ENCODE assay signal across 1 cellular context in the genomic region with DNA sequence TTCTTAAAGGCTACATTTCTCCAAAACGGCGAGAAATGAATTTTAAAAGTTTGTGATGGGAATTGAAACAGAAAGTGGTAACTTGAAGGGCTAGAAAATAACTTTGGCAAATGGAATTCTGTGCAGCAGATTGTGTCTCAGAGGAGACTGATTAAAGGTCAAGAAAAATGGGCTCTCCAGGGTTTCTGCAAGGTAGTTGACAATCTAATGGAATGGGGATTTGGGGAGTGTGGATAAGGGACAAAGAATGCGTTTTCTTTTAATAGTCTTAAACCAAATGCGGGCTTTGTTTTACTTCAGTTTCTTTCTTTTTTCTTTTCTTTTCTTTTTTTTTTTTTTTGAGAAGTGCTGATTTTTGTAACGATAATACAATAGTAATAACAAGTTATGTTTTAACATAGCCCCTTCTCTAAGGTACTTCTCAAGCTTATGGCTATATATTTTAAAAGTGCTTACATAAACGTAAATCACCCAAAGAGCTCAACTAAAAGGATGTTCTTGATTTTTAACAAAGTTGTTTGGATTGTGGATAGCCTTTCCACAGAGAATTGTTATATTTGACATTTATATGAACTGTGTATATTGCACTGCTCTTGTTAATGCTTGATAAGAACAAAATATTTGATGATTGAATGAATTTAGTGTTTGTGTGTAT.
TF ChIP-seq lines count a peak whose summit lies in the region.

No MANE protein-coding gene starts in this region.

TF ChIP-seq in GM23338, 12 proteins besides CTCF, POLR2A, EP300 and RAD21:
- TF ChIP-seq JUNB (IDR thresholded peaks at IDR 0.05; ENCODE audit: unreplicated experiment) (no peak), POLR2AphosphoS5 (IDR thresholded peaks at IDR 0.05; ENCODE audit: low read depth) (no peak)
